8 cellular contexts compared by ENCODE assay signal in the genomic region with DNA sequence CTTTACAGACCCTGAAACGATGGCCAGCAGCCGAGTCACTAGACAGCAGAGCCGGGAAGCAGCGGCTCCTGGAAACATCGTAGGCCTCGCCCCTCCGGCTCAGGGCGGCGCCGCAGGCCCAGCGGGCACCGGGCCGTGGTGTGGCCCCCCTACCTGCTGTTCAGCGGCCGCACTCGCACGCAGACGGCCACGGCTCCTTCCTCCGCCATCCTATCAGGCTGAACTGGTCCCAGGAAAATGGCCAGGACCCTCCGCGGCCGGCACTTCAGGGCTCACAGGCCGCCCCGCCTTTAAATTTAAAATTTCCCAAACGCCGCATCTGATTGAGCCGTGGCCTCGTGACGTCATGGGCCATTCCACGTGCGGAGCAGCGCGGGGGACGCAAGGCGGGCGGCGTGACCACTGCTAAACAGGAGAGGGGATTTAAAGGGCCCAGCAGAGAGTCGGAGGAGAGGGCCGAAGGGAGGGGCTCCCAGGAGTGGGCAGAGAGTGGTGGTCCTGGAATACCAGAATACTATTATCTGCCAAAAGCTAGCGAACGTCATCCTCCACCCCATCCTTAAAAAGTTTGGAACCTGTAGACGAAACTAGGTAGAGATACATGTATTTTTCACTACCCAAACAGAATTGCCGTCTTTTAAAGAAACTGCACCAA. TPM values are rescaled to one million over a fixed set of nuclear protein-coding genes. Genes with fewer than 3 reads are reported as not detected.
A peak's percentile ranks its signal among the peaks of the same experiment; 100 is the strongest.
DNase-seq lines count a peak whose midpoint lies in the region; ATAC-seq and TF ChIP-seq lines count a peak whose summit lies in the region.

Gene CENPE, minus strand, starts transcription at position 233 of the 655 bp plus-strand sequence. Its CDS starts 24 bp downstream, at position 209.

- H3K27me3 ChIP-seq in BJ (ENCODE audit: control insufficient read depth, insufficient read depth, low read length) (no peaks in the 10 kb centered on the region; the same call in 1 of the 2 replicates), left lung (peaks cover 0 to 6% of the 10 kb centered on the region in 2 donors)

- POLR2A ChIA-PET in BJ (lab: Charles Lee) = no interaction called here

- peak within 1 kb of the TSS; percentile 76 for H3K4me3 ChIP-seq in BJ (ENCODE audit: low read depth, low read length)
- H3K4me3 ChIP-seq in left lung = peak within 1 kb of the TSS; percentile 76 to 88

- H3K27ac ChIP-seq in left lung = peak within 1 kb of the TSS; percentile 50 to 64

- H3K9me3 ChIP-seq in left lung = no peaks in the 10 kb centered on the region

- TF ChIP-seq CTCF in BJ (IDR thresholded peaks at IDR 0.05; ENCODE audit: insufficient read depth, low read depth, low read length) (no peak), left lung (IDR thresholded peaks at IDR 0.05) (no peak)

- intact Hi-C loops in left lung (cut with DNase I) = no loop called here

- H3K36me3 ChIP-seq in BJ (ENCODE audit: control insufficient read depth, insufficient read depth, low read length) = no peaks in the 10 kb centered on the region
- no peaks in the 10 kb centered on the region for H3K36me3 ChIP-seq in left lung

- ATAC-seq in HG03439 (IDR thresholded peaks at IDR 0.05; ENCODE audit: unreplicated experiment) (peak; percentile 96), left lung (peak; percentile 96)

- peak; percentile 35 for DNase-seq in BJ (ENCODE audit: low read depth)
- peak; percentile 36 for DNase-seq in GM19238 (ENCODE audit: insufficient read length, low spot score)
- peak; percentile 55 to 67 for DNase-seq in NCI-H524 (lab: John Stamatoyannopoulos, UW)
- peak; percentile 78 to 84 for DNase-seq in activated CD4-positive, alpha-beta T cell treated with anti-CD3 and anti-CD28 coated beads for 4 hours
- DNase-seq in dedifferentiated amniotic fluid mesenchymal stem cell (ENCODE audit: extremely low spot score) = peak; percentile 89
- peak; percentile 89 to 93 for DNase-seq in left lung
- peak; percentile 73 for DNase-seq in stimulated activated CD4-positive, alpha-beta T cell treated with anti-CD3 and anti-CD28 coated beads, Interleukin-2, amount 100 ng/mL, for 4 hours (ENCODE audit: low read depth)

- CTCF ChIA-PET in BJ (lab: Yijun Ruan, JAX) = interaction anchor here (0.6 to 0.7 kb wide), 2 partner anchors 767 to 854 kb away, joined by 4 read pairs; no protein-coding TSS in a partner anchor

- H3K4me1 ChIP-seq in left lung = peaks cover 0 to 7% of the 10 kb centered on the region in 2 donors

RNA-seq across cellular contexts. Expression of gene CENPE, which starts in this region (rescaled TPM):
- polyA plus RNA-seq in BJ (2011; rRNA removed) = 2.4 and 4.3 TPM in 2 replicates
- polyA minus RNA-seq in BJ (2011; rRNA and poly(A)+ RNA removed) = 2.1 and 2.6 TPM in 2 replicates
- 1 to 10 TPM; 2.5 to 6.1 TPM for total RNA-seq in left lung

Comparison
In these comparisons a context has a peak if more than half of its experiments do, and no peak if none do; other contexts are left out.
1. Peak in every context shown above with its lines: DNase-seq, ATAC-seq, H3K4me3 ChIP-seq and H3K27ac ChIP-seq.
2. DNase-seq: peak in every context shown above with its lines; median percentile 91 in left lung; 89 in dedifferentiated amniotic fluid mesenchymal stem cell; 81 in activated CD4-positive, alpha-beta T cell treated with anti-CD3 and anti-CD28 coated beads for 4 hours; 73 in stimulated activated CD4-positive, alpha-beta T cell treated with anti-CD3 and anti-CD28 coated beads, Interleukin-2, amount 100 ng/mL, for 4 hours; 61 in NCI-H524; 36 in GM19238; 35 in BJ.